In the genomic region with DNA sequence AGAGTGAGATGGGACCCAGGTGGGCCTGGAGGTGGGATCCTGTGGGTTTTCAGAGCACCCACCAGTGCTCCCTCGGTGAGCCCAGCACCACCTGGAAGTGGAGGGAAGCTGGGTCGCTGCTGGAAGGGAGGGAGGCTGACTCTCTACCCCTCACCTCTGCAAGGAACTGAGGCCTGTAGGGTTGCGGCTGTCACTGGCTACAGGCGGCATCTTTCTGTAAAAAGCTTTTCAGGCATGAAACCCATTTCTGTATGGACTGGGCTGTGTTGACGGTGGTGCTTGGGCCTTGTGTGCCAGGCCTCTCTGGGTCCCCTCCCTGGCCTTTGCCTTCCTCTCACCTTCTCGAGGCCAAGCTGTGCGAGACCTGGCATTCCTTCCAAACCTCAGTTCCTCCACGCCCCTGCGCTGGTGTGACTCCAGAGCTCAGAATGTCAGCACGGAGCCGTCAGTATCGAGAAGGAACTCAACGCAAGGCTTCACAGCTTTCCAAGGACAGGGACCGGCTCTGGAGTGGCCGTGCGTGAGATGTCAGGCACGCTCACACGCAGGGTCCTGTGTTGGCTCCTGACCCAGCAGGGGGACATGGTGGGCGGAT, we compare ENCODE assay signal across 11 cellular contexts. TPM values are rescaled to one million over a fixed set of nuclear protein-coding genes. Genes with fewer than 3 reads are reported as not detected.
DNase-seq lines count a peak whose midpoint lies in the region; TF ChIP-seq lines count a peak whose summit lies in the region.
"Had no signal": no experiment of that assay in that cellular context is flagged by ENCODE, and none has a peak within 500 bp of the region (broad histone marks: within the 10 kb centered on the region; RNA-seq: fewer than 3 reads in every experiment).

No MANE protein-coding gene starts in this region.

- TF ChIP-seq CTCF in Caco-2 (IDR thresholded peaks at IDR 0.05; ENCODE audit: insufficient read depth in 1 of 2, low read depth in 1 of 2, low read length in 1 of 2, severe bottlenecking in 1 of 2, unreplicated experiment in 1 of 2) = no peak
- no peak for TF ChIP-seq CTCF in hepatocyte (IDR thresholded peaks at IDR 0.05; ENCODE audit: poor library complexity)

- BruUV-seq in Caco-2 (replicated peaks; lab: Mats Ljungman, UMichigan) = no TSS peak

- no peaks in the 10 kb centered on the region for H3K27me3 ChIP-seq in Caco-2 (replicated peaks; ENCODE audit: control insufficient read depth, insufficient read depth, low read length)
- no peaks in the 10 kb centered on the region for H3K27me3 ChIP-seq in hepatocyte
- H3K27me3 ChIP-seq in rectal smooth muscle tissue (ENCODE audit: control insufficient read depth, insufficient read depth, low read length) = no peaks in the 10 kb centered on the region

- no peak overlapping the region for H3K9ac ChIP-seq in rectal smooth muscle tissue (ENCODE audit: low read length)

- no peaks in the 10 kb centered on the region for H3K27me3 Mint-ChIP-seq in Caco-2 (ENCODE audit: insufficient read depth, unreplicated experiment)

- 90% methylated on average over 19 of the region's 19 CpGs for WGBS in hepatocyte (ENCODE audit: low lambda C conversion rate, missing lambda C conversion rate)

- H4K20me1 ChIP-seq in hepatocyte (ENCODE audit: insufficient read depth, poor library complexity, severe bottlenecking) = no peaks in the 10 kb centered on the region

- intact Hi-C loops in Caco-2 (cut with micrococcal nuclease; ENCODE audit: unreplicated experiment) = no loop called here

- H3K27ac Mint-ChIP-seq in Caco-2 (ENCODE audit: unreplicated experiment) = peak overlapping the region; percentile 73
- H3K27ac Mint-ChIP-seq: CD4-positive, CD25-positive, alpha-beta regulatory T cell; T-helper 1 cell treated with Interleukin-12 subunit alpha and Interleukin-12 subunit beta and Interleukin-4 antibody, amounts not matched to agents 30 μg/mL and 1 μg/mL, for 36 hours had no signal

- H3K4me3 ChIP-seq in Caco-2 (ENCODE audit: low read depth, low read length) = no peak overlapping the region
- no peak overlapping the region for H3K4me3 ChIP-seq in hepatocyte
- H3K4me3 ChIP-seq in rectal smooth muscle tissue (ENCODE audit: low read length) = no peak overlapping the region

- no peak overlapping the region for H3K4me2 ChIP-seq in hepatocyte

- CTCF ChIA-PET in Caco-2 (lab: Charles Lee) = interaction anchor here (0.5 to 2.6 kb wide), 6 partner anchors 14 to 270 kb away, joined by 3 to 18 read pairs (median 4); no protein-coding TSS in a partner anchor

- no peaks in the 10 kb centered on the region for H3K9me2 ChIP-seq in hepatocyte (replicated peaks; ENCODE audit: insufficient read depth)

- H3K27ac ChIP-seq in angular gyrus (ENCODE audit: low read depth, low read length) (peak overlapping the region; percentile 2), hepatocyte (peak overlapping the region; percentile 55), rectal smooth muscle tissue (ENCODE audit: low read depth, low read length) (peak overlapping the region; percentile 68), caudate nucleus (ENCODE audit: low read depth, low read length) (no peak overlapping the region)

- DNase-seq in Caco-2 (peak in 1 of 2 experiments; percentile 26), hepatocyte (ENCODE audit: low spot score) (no peak), caudate nucleus (lab: John Stamatoyannopoulos, UW) (no peak), pons (ENCODE audit: low spot score) (no peak), NCI-H1930 (lab: John Stamatoyannopoulos, UW) (no peak), D341Med (ENCODE audit: low spot score) (no peak)
- DNase-seq: CD4-positive, CD25-positive, alpha-beta regulatory T cell; NCI-H2081 treated with DMSO at 0.1 percent for 48 hours had no signal

- no peak overlapping the region for H3K4me3 Mint-ChIP-seq in Caco-2 (ENCODE audit: unreplicated experiment)
- H3K4me3 Mint-ChIP-seq: CD4-positive, CD25-positive, alpha-beta regulatory T cell; T-helper 1 cell treated with Interleukin-12 subunit alpha and Interleukin-12 subunit beta and Interleukin-4 antibody, amounts not matched to agents 30 μg/mL and 1 μg/mL, for 36 hours had no signal

- peaks cover 27% of the 10 kb centered on the region for H3K4me1 ChIP-seq in Caco-2
- H3K4me1 ChIP-seq in hepatocyte (ENCODE audit: insufficient read depth) = peaks cover 21% of the 10 kb centered on the region
- peaks cover 31% of the 10 kb centered on the region for H3K4me1 ChIP-seq in rectal smooth muscle tissue (ENCODE audit: control insufficient read depth, insufficient read depth, low read length)

- no peaks in the 10 kb centered on the region for H3K9me3 Mint-ChIP-seq in Caco-2 (ENCODE audit: unreplicated experiment)
- H3K9me3 Mint-ChIP-seq: T-helper 1 cell treated with Interleukin-12 subunit alpha and Interleukin-12 subunit beta and Interleukin-4 antibody, amounts not matched to agents 30 μg/mL and 1 μg/mL, for 36 hours had no signal

- POLR2A ChIA-PET in Caco-2 (lab: Charles Lee) = no interaction called here

- H3K79me2 ChIP-seq in hepatocyte = no peaks in the 10 kb centered on the region

- peaks cover 1% of the 10 kb centered on the region for H3K36me3 Mint-ChIP-seq in Caco-2 (ENCODE audit: insufficient read depth, unreplicated experiment)
- H3K36me3 Mint-ChIP-seq: CD4-positive, CD25-positive, alpha-beta regulatory T cell had no signal

- no peak overlapping the region for H2AFZ ChIP-seq in hepatocyte

- H3K9me3 ChIP-seq in Caco-2 = no peaks in the 10 kb centered on the region
- no peaks in the 10 kb centered on the region for H3K9me3 ChIP-seq in hepatocyte (ENCODE audit: low read depth)

- no peaks in the 10 kb centered on the region for H3K36me3 ChIP-seq in Caco-2 (ENCODE audit: control insufficient read depth, insufficient read depth, low read length)
- no peaks in the 10 kb centered on the region for H3K36me3 ChIP-seq in hepatocyte (replicated peaks; ENCODE audit: insufficient read depth, low read depth)
- H3K36me3 ChIP-seq in rectal smooth muscle tissue (ENCODE audit: control insufficient read depth, insufficient read depth, low read length) = peaks cover 10% of the 10 kb centered on the region

- H3K4me1 Mint-ChIP-seq in Caco-2 (ENCODE audit: low read depth, unreplicated experiment) = no peaks in the 10 kb centered on the region

RNA-seq across cellular contexts. Expression of a gene that starts 16.6 kb away (rescaled TPM):
- 6.2 TPM in 2 replicates for total RNA-seq in Caco-2 (2022)
- 4.7 and 8.7 TPM in 2 replicates for total RNA-seq in hepatocyte
- polyA plus RNA-seq in hepatocyte = 13.8 and 23.8 TPM in 2 replicates
